Comparison of ENCODE assay signal across 8 cellular contexts in the genomic region with DNA sequence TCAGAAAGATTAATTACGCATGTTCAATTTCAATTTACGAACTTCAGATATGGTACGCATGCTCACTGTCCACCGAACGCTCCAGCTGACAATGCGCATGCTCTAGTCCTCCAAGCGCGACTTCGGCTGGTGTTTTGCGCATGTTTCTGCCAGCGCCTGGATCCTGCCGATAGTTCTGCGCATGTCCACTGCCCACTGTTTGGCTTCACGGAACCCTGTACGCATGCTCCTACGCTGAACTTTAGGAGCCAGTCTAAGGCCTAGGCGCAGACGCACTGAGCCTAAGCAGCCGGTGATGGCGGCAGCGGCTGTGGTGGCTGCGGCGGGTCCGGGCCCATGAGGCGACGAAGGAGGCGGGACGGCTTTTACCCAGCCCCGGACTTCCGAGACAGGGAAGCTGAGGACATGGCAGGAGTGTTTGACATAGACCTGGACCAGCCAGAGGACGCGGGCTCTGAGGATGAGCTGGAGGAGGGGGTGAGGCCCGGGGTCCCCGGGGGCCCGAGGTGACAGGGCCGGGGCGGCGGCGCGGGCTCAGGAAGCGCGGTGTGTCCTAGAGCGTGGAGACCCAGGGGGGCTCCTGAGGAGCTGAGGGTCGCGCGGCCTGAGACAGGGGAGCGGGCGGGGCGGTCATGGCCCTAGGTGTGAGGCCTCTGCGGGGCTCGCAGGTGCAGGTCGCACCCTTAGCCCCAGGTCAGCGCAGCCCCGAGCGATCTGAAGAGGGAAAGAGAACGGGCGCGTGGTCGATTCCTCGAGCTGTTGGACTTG. TPM values are rescaled to one million over a fixed set of nuclear protein-coding genes. Genes with fewer than 3 reads are reported as not detected.
A peak's percentile ranks its signal among the peaks of the same experiment; 100 is the strongest.
DNase-seq lines count a peak whose midpoint lies in the region; ATAC-seq and TF ChIP-seq lines count a peak whose summit lies in the region.

Gene RPS6KB1 (plus strand): TSS at position 273 of the 768 bp plus-strand sequence. CDS start 64 bp downstream, at position 337.
A gene with protein sequence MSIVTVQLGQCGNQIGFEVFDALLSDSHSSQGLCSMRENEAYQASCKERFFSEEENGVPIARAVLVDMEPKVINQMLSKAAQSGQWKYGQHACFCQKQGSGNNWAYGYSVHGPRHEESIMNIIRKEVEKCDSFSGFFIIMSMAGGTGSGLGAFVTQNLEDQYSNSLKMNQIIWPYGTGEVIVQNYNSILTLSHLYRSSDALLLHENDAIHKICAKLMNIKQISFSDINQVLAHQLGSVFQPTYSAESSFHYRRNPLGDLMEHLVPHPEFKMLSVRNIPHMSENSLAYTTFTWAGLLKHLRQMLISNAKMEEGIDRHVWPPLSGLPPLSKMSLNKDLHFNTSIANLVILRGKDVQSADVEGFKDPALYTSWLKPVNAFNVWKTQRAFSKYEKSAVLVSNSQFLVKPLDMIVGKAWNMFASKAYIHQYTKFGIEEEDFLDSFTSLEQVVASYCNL (minus strand): TSS at position 95 of the 768 bp plus-strand sequence. CDS start 1,941 bp downstream, outside the sequence.

- peak; percentile 99 for DNase-seq in AG09319 (ENCODE audit: extremely low read depth, low read depth)
- DNase-seq in NCI-H460 (ENCODE audit: extremely low read depth, low read depth), result peak; percentile 99
- DNase-seq in activated CD4-positive, CD25-positive, alpha-beta regulatory T cell treated with anti-CD3 and anti-CD28 coated beads, Interleukin-2, amount 50 U/mL, for 72 hours, result peak; percentile 94
- DNase-seq in cerebellum (ENCODE audit: low spot score), result peak; percentile 94
- peak; percentile 100 for DNase-seq in islet precursor cell
- peak; percentile 95 to 97 (median 96) for DNase-seq in stimulated activated CD4-positive, alpha-beta T cell treated with anti-CD3 and anti-CD28 coated beads, Interleukin-12 subunit alpha, Interleukin-12 subunit beta, amount 100 ng/mL, for 48 hours (ENCODE audit: low read depth in 2 of 3, low spot score in 1 of 3)

- ATAC-seq in GM19035 (IDR thresholded peaks at IDR 0.05; ENCODE audit: unreplicated experiment) (peak; percentile 86), HG03354 (IDR thresholded peaks at IDR 0.05; ENCODE audit: poor library complexity, severe bottlenecking, unreplicated experiment) (peak; percentile 87)

- TF ChIP-seq CTCF in AG09319 (IDR thresholded peaks at IDR 0.05; ENCODE audit: low read depth, low read length), result no peak

RNA-seq across cellular contexts. Expression of gene RPS6KB1, which starts in this region (rescaled TPM):
- total RNA-seq in NCI-H460 (2014; rRNA removed; shearing (Covaris generic)), result 21.7 and 27.7 TPM in 2 replicates
- 74.5 and 80.9 TPM in 2 replicates for polyA plus RNA-seq in NCI-H460 (2014; cell fraction: nucleus; rRNA removed)
- 46.0 TPM for total RNA-seq in cerebellum

RNA-seq across cellular contexts. Expression of the second gene that starts in this region (rescaled TPM):
- 5.7 and 10.5 TPM in 2 replicates for total RNA-seq in NCI-H460 (2014; rRNA removed; shearing (Covaris generic))
- 7.8 and 9.3 TPM in 2 replicates for polyA plus RNA-seq in NCI-H460 (2014; cell fraction: nucleus; rRNA removed)
- total RNA-seq in cerebellum, result 12.6 TPM

Comparison
In these comparisons a context has a peak if more than half of its experiments do, and no peak if none do; other contexts are left out.
1. Peak in every context shown above with its lines: DNase-seq and ATAC-seq.